In the genomic region with DNA sequence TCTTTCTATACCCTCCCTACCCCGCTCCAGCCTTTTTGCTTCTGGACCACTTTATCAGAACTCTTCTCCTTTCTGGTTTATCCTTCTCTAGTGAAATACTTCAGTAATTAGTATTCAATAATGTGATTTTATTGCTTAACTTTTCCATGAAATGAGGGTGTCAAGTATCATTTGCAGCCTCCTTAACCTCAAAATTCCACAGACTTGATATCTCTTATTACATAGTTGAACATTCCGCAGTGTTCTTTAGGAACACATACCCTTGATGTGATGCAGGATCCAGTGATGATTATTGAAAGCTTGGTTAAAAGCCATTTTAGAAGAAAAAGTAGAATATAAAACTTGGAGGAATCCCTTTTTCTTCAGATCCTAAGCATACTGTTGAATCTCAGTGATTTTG, we compare ENCODE assay signal across 18 cellular contexts.
"Had no signal": no experiment of that assay in that cellular context is flagged by ENCODE, and none has a peak within 500 bp of the region (broad histone marks: within the 10 kb centered on the region; RNA-seq: fewer than 3 reads in every experiment).

No MANE protein-coding gene starts in this region.

- H3K4me3 ChIP-seq: colonic mucosa, esophagus squamous epithelium, gastroesophageal sphincter, heart left ventricle, left lung, lower lobe of right lung, mucosa of descending colon had no signal

- H3K27me3 ChIP-seq: colonic mucosa, esophagus squamous epithelium, foreskin keratinocyte, gastroesophageal sphincter, heart left ventricle, left lung had no signal

- H3K27ac ChIP-seq: colonic mucosa, epithelial cell of prostate, esophagus squamous epithelium, foreskin keratinocyte, gastroesophageal sphincter, heart left ventricle, left lung, lower lobe of right lung had no signal

- H3K27ac Mint-ChIP-seq: effector memory CD8-positive, alpha-beta T cell; endodermal cell; mesothelial cell of epicardium had no signal

- H3K36me3 Mint-ChIP-seq: mesothelial cell of epicardium had no signal

- DNase-seq: colonic mucosa; effector CD8-positive, alpha-beta T cell; effector memory CD8-positive, alpha-beta T cell; endodermal cell; erythroblast; esophagus squamous epithelium; foreskin keratinocyte; heart left ventricle; hippocampal formation; left cardiac atrium; left lung; left ventricle myocardium superior; lower lobe of right lung; mucosa of descending colon had no signal

- ATAC-seq: effector memory CD8-positive, alpha-beta T cell; esophagus mucosa; foreskin keratinocyte; gastroesophageal sphincter; heart left ventricle; left cardiac atrium; left lung; left ventricle myocardium superior; lower lobe of right lung; mucosa of descending colon had no signal

- H3K4me1 ChIP-seq: colonic mucosa, esophagus squamous epithelium, foreskin keratinocyte, heart left ventricle, left lung, lower lobe of right lung had no signal

- H3K36me3 ChIP-seq: colonic mucosa, esophagus squamous epithelium, gastroesophageal sphincter, heart left ventricle, left lung, lower lobe of right lung had no signal

- H3K9me3 ChIP-seq: colonic mucosa, esophagus squamous epithelium, gastroesophageal sphincter, heart left ventricle, left lung, lower lobe of right lung, mucosa of descending colon had no signal

- H3K9me3 Mint-ChIP-seq: effector memory CD8-positive, alpha-beta T cell; endodermal cell; mesothelial cell of epicardium had no signal

- H3K4me3 Mint-ChIP-seq: effector memory CD8-positive, alpha-beta T cell; endodermal cell; mesothelial cell of epicardium had no signal
